In the genomic region with DNA sequence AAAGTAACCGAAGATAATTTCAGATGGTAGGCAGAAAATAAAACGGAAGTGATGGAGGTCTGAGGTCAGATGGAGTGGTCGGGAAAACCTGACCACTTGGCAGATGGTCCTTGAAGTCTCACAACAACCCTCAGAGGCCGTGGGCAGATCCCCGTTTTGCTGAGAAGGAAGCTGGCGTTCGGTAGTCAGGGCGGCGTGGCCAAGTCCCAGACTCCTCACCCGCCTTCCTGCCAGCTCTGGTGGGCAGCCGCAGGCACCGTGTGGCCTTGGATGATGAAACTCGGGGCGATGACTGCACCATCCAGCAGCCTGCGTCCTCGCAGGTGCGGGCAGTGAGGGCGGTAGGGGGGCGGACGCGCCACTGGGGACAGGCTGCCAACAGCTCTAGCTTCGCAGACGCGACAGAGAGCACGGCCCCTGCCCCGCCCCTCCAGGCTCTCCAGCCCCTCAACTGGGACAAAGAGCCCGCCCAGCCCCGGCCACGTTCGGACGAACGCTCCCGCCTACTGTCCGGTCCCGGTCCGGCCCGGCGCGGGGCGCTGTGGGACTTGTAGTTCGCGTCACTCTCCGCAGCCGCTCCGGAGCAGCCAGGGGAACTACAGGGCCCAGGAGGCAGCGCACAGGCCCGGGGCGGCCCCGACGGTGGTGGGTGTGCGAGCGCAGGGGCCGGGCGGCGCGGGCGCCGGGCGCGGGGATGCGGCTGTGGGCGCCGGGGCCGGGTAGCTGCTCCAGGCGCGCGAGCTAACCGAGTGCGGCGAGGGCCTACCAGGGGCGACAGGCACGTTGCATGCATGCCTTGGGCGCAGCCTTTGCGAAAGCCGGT, we compare ENCODE assay signal across 8 cellular contexts. TPM values are rescaled to one million over a fixed set of nuclear protein-coding genes. Genes with fewer than 3 reads are reported as not detected.
A peak's percentile ranks its signal among the peaks of the same experiment; 100 is the strongest.
DNase-seq lines count a peak whose midpoint lies in the region; ATAC-seq and TF ChIP-seq lines count a peak whose summit lies in the region.

TSS of gene GPT2 (plus strand) at position 673 of the 823 bp plus-strand sequence. CDS start 354 bp downstream, outside the sequence.

- DNase-seq in DMS153 (lab: John Stamatoyannopoulos, UW): peak; percentile 85
- DNase-seq in HuH-7 (ENCODE audit: low spot score): peak; percentile 74
- DNase-seq in OCI-M1 (lab: John Stamatoyannopoulos, UW): peak; percentile 93
- DNase-seq in activated T-cell treated with anti-CD3 and anti-CD28 coated beads, Interleukin-2, amount 50 U/mL, for 1 hour: peak; percentile 68
- DNase-seq in epithelial cell of proximal tubule (ENCODE audit: low read depth): no peak
- peak; percentile 97 for DNase-seq in mucosa of gallbladder (ENCODE audit: low spot score)
- DNase-seq in stimulated activated CD8-positive, alpha-beta memory T cell treated with anti-CD3 and anti-CD28 coated beads, Interleukin-4, amount 100 ng/mL, for 24 hours (ENCODE audit: low read depth): peak; percentile 84

- peak; percentile 96 for ATAC-seq in GM21526 (IDR thresholded peaks at IDR 0.05; ENCODE audit: low FRiP score, unreplicated experiment)

- TF ChIP-seq CTCF in epithelial cell of proximal tubule (conservative IDR thresholded peaks at IDR 0.05; ENCODE audit: low read depth, low read length): no peak

- H3K4me3 ChIP-seq in epithelial cell of proximal tubule (ENCODE audit: low read depth, low read length): peak within 1 kb of the TSS; percentile 83

RNA-seq across cellular contexts. Expression of gene GPT2, which starts in this region (rescaled TPM):
- 37.9 TPM in 2 replicates for total RNA-seq in epithelial cell of proximal tubule
- total RNA-seq in mucosa of gallbladder: 44.7 TPM
